In genomic region chr4:82694106-82694505, GRCh38 we compare ENCODE assay signal across 22 cellular contexts.
"Had no signal": no experiment of that assay in that cellular context is flagged by ENCODE, and none has a peak within 500 bp of the region (broad histone marks: within the 10 kb centered on the region; RNA-seq: fewer than 3 reads in every experiment).

No MANE protein-coding gene starts in this region.

- H3K27me3 Mint-ChIP-seq: naive B cell had no signal

- H3K27me3 ChIP-seq: gastroesophageal sphincter, hepatocyte, neutrophil, ovary, right atrium auricular region, testis, transverse colon had no signal

- H3K9me3 Mint-ChIP-seq: nephron; stimulated activated effector memory CD8-positive, alpha-beta T cell treated with anti-CD3 and anti-CD28 coated beads, Interleukin-12 subunit alpha, Interleukin-12 subunit beta, amount 100 ng/mL, for 72 hours had no signal

- H3K79me2 ChIP-seq: hepatocyte had no signal

- H3K27ac Mint-ChIP-seq: naive B cell; nephron; stimulated activated effector memory CD8-positive, alpha-beta T cell treated with anti-CD3 and anti-CD28 coated beads, Interleukin-12 subunit alpha, Interleukin-12 subunit beta, amount 100 ng/mL, for 72 hours had no signal

- H3K27ac ChIP-seq: coronary artery, gastroesophageal sphincter, hepatocyte, neutrophil, ovary, right atrium auricular region, testis, transverse colon had no signal

- H3K36me3 ChIP-seq: neutrophil, ovary, right atrium auricular region, transverse colon had no signal

- H3K4me1 Mint-ChIP-seq: naive B cell; nephron; stimulated activated effector memory CD8-positive, alpha-beta T cell treated with anti-CD3 and anti-CD28 coated beads, Interleukin-12 subunit alpha, Interleukin-12 subunit beta, amount 100 ng/mL, for 72 hours had no signal

- H3K36me3 Mint-ChIP-seq: naive B cell; stimulated activated effector memory CD8-positive, alpha-beta T cell treated with anti-CD3 and anti-CD28 coated beads, Interleukin-12 subunit alpha, Interleukin-12 subunit beta, amount 100 ng/mL, for 72 hours had no signal

- FAIRE-seq: kidney had no signal

- H3K4me1 ChIP-seq: gastroesophageal sphincter, transverse colon had no signal

- H3K4me2 ChIP-seq: hepatocyte had no signal

- DNase-seq: caudate nucleus; effector CD4-positive, alpha-beta T cell; kidney; left cardiac atrium; left ventricle myocardium superior; mesenchymal stem cell; midbrain; naive B cell; ovary; stimulated activated CD4-positive, alpha-beta T cell treated with anti-CD3 and anti-CD28 coated beads, Interleukin-4, amount 100 ng/mL, for 1 hour; stimulated activated CD8-positive, alpha-beta memory T cell treated with anti-CD3 and anti-CD28 coated beads, Interleukin-4, amount 100 ng/mL, for 48 hours; stimulated activated naive CD8-positive, alpha-beta T cell treated with anti-CD3 and anti-CD28 coated beads, Interleukin-15, Interleukin-2, amounts not matched to agents 100 U/mL and 50 U/mL, for 24 hours; testis; transverse colon had no signal

- H2AFZ ChIP-seq: hepatocyte had no signal

- H3K4me3 ChIP-seq: coronary artery, gastroesophageal sphincter, hepatocyte, lung, ovary, right atrium auricular region, testis, transverse colon had no signal

- H3K9me3 ChIP-seq: gastroesophageal sphincter, neutrophil, ovary, right atrium auricular region, testis, transverse colon had no signal

- H3K4me3 Mint-ChIP-seq: nephron; stimulated activated effector memory CD8-positive, alpha-beta T cell treated with anti-CD3 and anti-CD28 coated beads, Interleukin-12 subunit alpha, Interleukin-12 subunit beta, amount 100 ng/mL, for 72 hours had no signal
